Comparison of ENCODE assay signal across 20 cellular contexts in genomic region chr3:40753956-40754355, GRCh38.
"Had no signal": no experiment of that assay in that cellular context is flagged by ENCODE, and none has a peak within 500 bp of the region (broad histone marks: within the 10 kb centered on the region; RNA-seq: fewer than 3 reads in every experiment).

No MANE protein-coding gene starts in this region.

- H3K4me1 ChIP-seq: adrenal gland, breast epithelium, lower lobe of right lung, upper lobe of right lung had no signal

- DNase-seq: activated CD4-positive, CD25-positive, alpha-beta regulatory T cell treated with anti-CD3 and anti-CD28 coated beads, Interleukin-2, amount 50 U/mL, for 72 hours; activated gamma-delta T cell treated with Interleukin-2 at 50 U/mL for 16 hours; adrenal gland; dermis blood vessel endothelial cell; effector memory CD4-positive, alpha-beta T cell; hippocampal formation; islet precursor cell; left colon; lower lobe of right lung; nucleus accumbens; stimulated activated CD4-positive, alpha-beta T cell treated with anti-CD3 and anti-CD28 coated beads, Interleukin-4, amount 100 ng/mL, for 24 hours; stimulated activated naive B cell treated with anti-CD40 and anti-IgM and Interleukin-4, amounts not matched to agents 10 μg/mL and 1 μg/mL and 100 μg/mL, for 72 hours; T-helper 17 cell; upper lobe of right lung had no signal

- H3K36me3 ChIP-seq: adrenal gland, breast epithelium, lower lobe of right lung, upper lobe of right lung had no signal

- H3K4me3 ChIP-seq: adrenal gland, breast epithelium, lower lobe of right lung, smooth muscle cell, upper lobe of right lung had no signal

- ATAC-seq: activated naive CD4-positive, alpha-beta T cell treated with anti-CD3 and anti-CD28 coated beads, Interleukin-2, amount 50 U/mL, for 72 hours; left colon; lower lobe of right lung; natural killer cell treated with Interleukin-12 subunit alpha and Interleukin-12 subunit beta and Interleukin-15 and Interleukin-18, amount 100 ng/mL, for 72 hours; sciatic nerve; stimulated activated naive B cell treated with anti-CD40 and anti-IgM and Interleukin-4, amounts not matched to agents 10 μg/mL and 1 μg/mL and 100 μg/mL, for 72 hours; T-helper 17 cell; upper lobe of right lung had no signal

- H3K27ac ChIP-seq: adrenal gland, breast epithelium, lower lobe of right lung, upper lobe of right lung, VCaP had no signal

- H3K9me3 ChIP-seq: adrenal gland, breast epithelium, lower lobe of right lung, upper lobe of right lung had no signal

- H3K27me3 ChIP-seq: adrenal gland, breast epithelium, upper lobe of right lung had no signal
